11 cellular contexts compared by ENCODE assay signal in the genomic region with DNA sequence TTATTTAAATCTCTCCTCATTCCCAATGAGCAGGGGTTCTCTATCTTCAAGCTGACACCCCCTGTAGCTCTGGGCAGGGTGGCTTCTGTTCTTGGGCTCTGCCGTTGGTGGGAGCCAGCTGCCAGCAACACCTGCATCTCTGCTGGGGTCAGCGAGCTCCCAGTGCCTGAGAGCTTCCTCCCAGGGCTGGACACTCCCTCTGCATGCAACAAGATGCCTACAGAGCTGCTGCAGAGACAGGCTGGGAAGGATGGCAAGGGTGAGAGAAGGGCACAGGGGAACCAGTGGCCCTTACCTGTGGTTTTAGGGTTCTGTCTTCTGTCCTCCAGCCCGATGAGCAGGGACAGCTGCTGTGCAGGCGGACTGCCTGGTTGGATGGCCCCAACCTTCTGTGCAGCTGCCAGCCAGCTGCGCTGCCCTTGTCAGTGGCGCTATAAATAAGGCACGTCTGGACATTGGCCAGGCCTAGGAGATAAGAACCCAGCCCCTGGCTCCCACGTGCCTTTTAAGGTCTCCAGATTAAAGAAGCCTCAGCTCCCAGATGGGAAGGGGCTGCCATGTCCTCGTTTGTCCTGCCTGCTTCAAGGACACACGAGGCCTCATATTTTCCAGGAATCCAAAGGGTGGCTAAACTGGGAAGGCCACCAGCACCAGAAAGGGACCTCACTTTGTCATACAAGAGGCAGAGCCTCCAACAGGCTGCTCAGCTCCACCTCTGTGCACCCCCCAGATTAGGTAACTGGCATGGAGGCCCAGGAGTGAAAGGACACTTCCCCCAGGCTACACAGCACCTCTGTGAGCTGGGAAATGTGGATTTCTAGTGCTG. TPM values are rescaled to one million over a fixed set of nuclear protein-coding genes. Genes with fewer than 3 reads are reported as not detected.
A peak's percentile ranks its signal among the peaks of the same experiment; 100 is the strongest.
DNase-seq lines count a peak whose midpoint lies in the region; ATAC-seq, FAIRE-seq and TF ChIP-seq lines count a peak whose summit lies in the region.
"Had no signal": no experiment of that assay in that cellular context is flagged by ENCODE, and none has a peak within 500 bp of the region (broad histone marks: within the 10 kb centered on the region; RNA-seq: fewer than 3 reads in every experiment).

No MANE protein-coding gene starts in this region.

- H3K79me2 ChIP-seq in astrocyte (ENCODE audit: insufficient read depth, low read length) (no peaks in the 10 kb centered on the region), MM.1S (ENCODE audit: low read length) (no peaks in the 10 kb centered on the region)

- no peak overlapping the region for H3K27ac ChIP-seq in astrocyte (ENCODE audit: low read depth, low read length)
- no peak overlapping the region for H3K27ac ChIP-seq in right lobe of liver
- H3K27ac ChIP-seq in MM.1S (ENCODE audit: low read length), result no peak overlapping the region

- H4K20me1 ChIP-seq in astrocyte (ENCODE audit: insufficient read depth, low read length) (no peaks in the 10 kb centered on the region), MM.1S (ENCODE audit: insufficient read depth, low read length) (no peaks in the 10 kb centered on the region)

- WGBS in right lobe of liver (ENCODE audit: insufficient coverage, low coverage, low lambda C conversion rate, missing lambda C conversion rate), result 42% methylated on average over 4 of the region's 10 CpGs

- intact Hi-C loops in right lobe of liver (cut with DNase I), result no loop called here

- H3K4me1 ChIP-seq in astrocyte (ENCODE audit: insufficient read depth, low read length) (peaks cover 9% of the 10 kb centered on the region), right lobe of liver (peaks cover 0 to 1% (median 0%) of the 10 kb centered on the region in 4 donors), MM.1S (ENCODE audit: low read length) (no peaks in the 10 kb centered on the region)

- H3K9ac ChIP-seq in astrocyte (ENCODE audit: low read length) (no peak overlapping the region), MM.1S (ENCODE audit: low read length) (no peak overlapping the region)

- H3K27me3 Mint-ChIP-seq in astrocyte (ENCODE audit: low read depth, unreplicated experiment), result peaks cover 6% of the 10 kb centered on the region

- no peak for FAIRE-seq in astrocyte (lab: Jason Lieb, UNC)
- FAIRE-seq: A204.1, TTC549 had no signal

- H3F3A ChIP-seq in MM.1S (ENCODE audit: insufficient read depth, low read length), result no peaks in the 10 kb centered on the region

- no peaks in the 10 kb centered on the region for H3K9me2 ChIP-seq in MM.1S (replicated peaks; ENCODE audit: insufficient read depth, low read length)

- DNase-seq in NCI-H1417 (lab: John Stamatoyannopoulos, UW) (peak in 2 of 3 experiments; percentile 52 to 72), NCI-H1417 treated with DMSO at 0.1 percent for 48 hours (lab: John Stamatoyannopoulos, UW) (no peak), astrocyte (ENCODE audit: low read depth) (peak; percentile 56), right lobe of liver (no peak), ureter (ENCODE audit: low spot score) (peak; percentile 58), MM.1S (no peak), NK-92 (lab: John Stamatoyannopoulos, UW; ENCODE audit: unreplicated experiment) (no peak)

- peak overlapping the region; percentile 38 for H3K4me2 ChIP-seq in astrocyte (ENCODE audit: low read length)
- no peak overlapping the region for H3K4me2 ChIP-seq in MM.1S (ENCODE audit: low read depth, low read length)

- H3K27ac Mint-ChIP-seq in astrocyte (ENCODE audit: unreplicated experiment), result no peak overlapping the region

- ATAC-seq in right lobe of liver, result peak in 3 of 4 donors; percentile 18 to 39 (median 38)
- ATAC-seq in GM18909 (IDR thresholded peaks at IDR 0.05; ENCODE audit: poor library complexity, unreplicated experiment), result no peak

- H3K27me3 ChIP-seq in astrocyte (ENCODE audit: insufficient read depth, low read length), result no peaks in the 10 kb centered on the region
- no peaks in the 10 kb centered on the region for H3K27me3 ChIP-seq in right lobe of liver
- no peaks in the 10 kb centered on the region for H3K27me3 ChIP-seq in MM.1S (replicated peaks; ENCODE audit: insufficient read depth, low read length)

- no peak overlapping the region for H3K4me3 Mint-ChIP-seq in astrocyte (ENCODE audit: unreplicated experiment)

- H3K36me3 ChIP-seq in astrocyte (ENCODE audit: insufficient read depth, low read length), result no peaks in the 10 kb centered on the region
- no peaks in the 10 kb centered on the region for H3K36me3 ChIP-seq in right lobe of liver
- no peaks in the 10 kb centered on the region for H3K36me3 ChIP-seq in MM.1S (replicated peaks; ENCODE audit: insufficient read depth, low read length)

- TF ChIP-seq POLR2A in right lobe of liver (IDR thresholded peaks at IDR 0.05), result no peak

- TF ChIP-seq CTCF in astrocyte (IDR thresholded peaks at IDR 0.05; ENCODE audit: insufficient read depth, low read depth, low read length) (no peak), right lobe of liver (IDR thresholded peaks at IDR 0.05) (no peak), MM.1S (IDR thresholded peaks at IDR 0.05; ENCODE audit: low read length) (no peak)

- H3K4me3 ChIP-seq in astrocyte (ENCODE audit: insufficient read depth, low read depth, low read length) (no peak overlapping the region), right lobe of liver (no peak overlapping the region), MM.1S (ENCODE audit: low read length) (no peak overlapping the region)
- H3K4me3 ChIP-seq: skin epidermis had no signal

- no peaks in the 10 kb centered on the region for H3K9me3 Mint-ChIP-seq in astrocyte (ENCODE audit: unreplicated experiment)

- H3K36me3 Mint-ChIP-seq in astrocyte (ENCODE audit: low read depth, unreplicated experiment), result no peaks in the 10 kb centered on the region

- H3K4me1 Mint-ChIP-seq in astrocyte (ENCODE audit: low read depth, unreplicated experiment), result peaks cover 14% of the 10 kb centered on the region

- H2AFZ ChIP-seq in astrocyte (ENCODE audit: low read depth, low read length), result no peak overlapping the region
- no peak overlapping the region for H2AFZ ChIP-seq in MM.1S (ENCODE audit: low read length)

- H3K9me3 ChIP-seq in astrocyte (ENCODE audit: insufficient read depth, low read depth, low read length) (no peaks in the 10 kb centered on the region), right lobe of liver (no peaks in the 10 kb centered on the region), MM.1S (replicated peaks; ENCODE audit: insufficient read depth, low read length) (no peaks in the 10 kb centered on the region)

RNA-seq across cellular contexts. Expression of a gene that starts 39.5 kb away (rescaled TPM):
- total RNA-seq in astrocyte (104 and 115 TPM in 2 replicates), right lobe of liver (10 to 100 TPM in 3 of 6 experiments, 1 to 10 TPM in 3; 4.2 to 36.6 (median 12.0) TPM), ureter (120 TPM)

Comparison
In these comparisons a context has a peak if more than half of its experiments do, and no peak if none do; other contexts are left out.
1. DNase-seq: peak in NCI-H1417 (2 of 3), astrocyte (single experiment) and ureter (single experiment); none in NCI-H1417 treated with DMSO at 0.1 percent for 48 hours (single experiment), right lobe of liver (0 of 3), MM.1S (single experiment) and NK-92 (single experiment).